Comparison of ENCODE assay signal across 23 cellular contexts in genomic region chr14:94292526-94292871, GRCh38. TPM values are rescaled to one million over a fixed set of nuclear protein-coding genes. Genes with fewer than 3 reads are reported as not detected.
DNase-seq lines count a peak whose midpoint lies in the region; ATAC-seq, FAIRE-seq and TF ChIP-seq lines count a peak whose summit lies in the region.
"Had no signal": no experiment of that assay in that cellular context is flagged by ENCODE, and none has a peak within 500 bp of the region (broad histone marks: within the 10 kb centered on the region; RNA-seq: fewer than 3 reads in every experiment).

No MANE protein-coding gene starts in this region.

- H3K4me3 ChIP-seq in esophagus muscularis mucosa (no peak overlapping the region), HepG2 (replicated peaks in 1 of 3; ENCODE audit: insufficient read depth in 1 of 3, low read depth in 2 of 3, low read length in 3 of 3) (peak overlapping the region; percentile 48 to 84 (median 67)), mucosa of descending colon (no peak overlapping the region), endodermal cell (ENCODE audit: low read length) (no peak overlapping the region)
- H3K4me3 ChIP-seq: GM12878, GM23248 had no signal

- TF ChIP-seq EP300 in esophagus muscularis mucosa (IDR thresholded peaks at IDR 0.05) (no peak), HepG2 (IDR thresholded peaks at IDR 0.05; ENCODE audit: low read depth in 2 of 2, low read length in 2 of 2) (no peak), HepG2 (CRISPR knock-in tag; IDR thresholded peaks at IDR 0.05; ENCODE audit: borderline replicate concordance) (no peak)

- H3K9me3 ChIP-seq in esophagus muscularis mucosa (no peaks in the 10 kb centered on the region), HepG2 (ENCODE audit: low read length) (no peaks in the 10 kb centered on the region), mucosa of descending colon (no peaks in the 10 kb centered on the region), endodermal cell (ENCODE audit: control insufficient read depth, low read length) (no peaks in the 10 kb centered on the region)
- no peaks in the 10 kb centered on the region for H3K9me3 ChIP-seq in CD4-positive, alpha-beta T cell (ENCODE audit: control insufficient read depth, low read length)

- peak overlapping the region; percentile 27; the same call in 1 of the 2 replicates for H3K27ac ChIP-seq in VCaP
- no peak overlapping the region for H3K27ac ChIP-seq in esophagus muscularis mucosa (replicated peaks in 1 of 4)
- H3K27ac ChIP-seq in HepG2 (ENCODE audit: extremely low read length, insufficient read depth, low read length), result peak overlapping the region; percentile 97
- no peak overlapping the region for H3K27ac ChIP-seq in CD4-positive, alpha-beta T cell (ENCODE audit: low read depth, low read length)
- no peak overlapping the region for H3K27ac ChIP-seq in endodermal cell (ENCODE audit: low read depth, low read length)
- H3K27ac ChIP-seq: GM23248 had no signal

- peaks cover 27% of the 10 kb centered on the region for H3K79me2 ChIP-seq in HepG2 (ENCODE audit: insufficient read depth, low read length)

- peaks cover 5% of the 10 kb centered on the region for H3K27me3 Mint-ChIP-seq in CD4-positive, alpha-beta T cell
- H3K27me3 Mint-ChIP-seq in endodermal cell (ENCODE audit: insufficient read depth), result no peaks in the 10 kb centered on the region

- H3K27me3 ChIP-seq in esophagus muscularis mucosa, result peaks cover 0 to 3% (median 0%) of the 10 kb centered on the region in 4 donors
- no peaks in the 10 kb centered on the region; a peak in 1 of 5 replicates for H3K27me3 ChIP-seq in HepG2 (ENCODE audit: control insufficient read depth in 1 of 2, insufficient read depth in 2 of 2, low read length in 2 of 2)
- no peaks in the 10 kb centered on the region for H3K27me3 ChIP-seq in CD4-positive, alpha-beta T cell (ENCODE audit: control insufficient read depth, insufficient read depth, low read length)
- no peaks in the 10 kb centered on the region for H3K27me3 ChIP-seq in endodermal cell (ENCODE audit: control insufficient read depth, insufficient read depth, low read length, poor library complexity, severe bottlenecking)

- H3K4me1 ChIP-seq in esophagus muscularis mucosa (no peaks in the 10 kb centered on the region), HepG2 (ENCODE audit: insufficient read depth, low read length) (peaks cover 96% of the 10 kb centered on the region), mucosa of descending colon (ENCODE audit: low read depth) (peaks cover 11% of the 10 kb centered on the region), endodermal cell (ENCODE audit: control insufficient read depth, insufficient read depth, low read length) (no peaks in the 10 kb centered on the region)

- intact Hi-C loops in esophagus muscularis mucosa (cut with DNase I), result no loop called here
- intact Hi-C loops in HepG2 (cut with micrococcal nuclease; ENCODE audit: unreplicated experiment), result loop anchor here (5.0 kb wide), 1 partner anchor 155 kb away; no protein-coding TSS in a partner anchor
- intact Hi-C loops in mucosa of descending colon (cut with DNase I, micrococcal nuclease), result no loop called here
- intact Hi-C loops in CD4-positive, alpha-beta T cell (cut with DNase I, micrococcal nuclease), result no loop called here

- ATAC-seq in HepG2 (no peak; the same call in none of the 3 replicates), mucosa of descending colon (peak; percentile 14), GM18873 (IDR thresholded peaks at IDR 0.05; ENCODE audit: low FRiP score, unreplicated experiment) (no peak)
- ATAC-seq in CD4-positive, alpha-beta T cell (ENCODE audit: poor library complexity), result no peak
- ATAC-seq: CD8-positive, alpha-beta T cell; GM12878; HCT116 had no signal

- CTCF ChIA-PET in HepG2 (lab: Yijun Ruan, JAX; ENCODE audit: low intra/inter-chr PET ratio, low total read pairs), result no interaction called here
- CTCF ChIA-PET in CD4-positive, alpha-beta T cell (lab: Charles Lee), result no interaction called here

- H2AFZ ChIP-seq in HepG2 (ENCODE audit: low read length), result no peak overlapping the region
- H2AFZ ChIP-seq: GM23248 had no signal

- FAIRE-seq in HepG2 (lab: Jason Lieb, UNC), result no peak
- FAIRE-seq: D721Med, GM12878, H1 had no signal

- no peaks in the 10 kb centered on the region for H3K4me1 Mint-ChIP-seq in CD4-positive, alpha-beta T cell (ENCODE audit: low read depth)
- H3K4me1 Mint-ChIP-seq in endodermal cell, result peaks cover 7% of the 10 kb centered on the region

- TF ChIP-seq RAD21 in HepG2 (CRISPR knock-in tag; IDR thresholded peaks at IDR 0.05), result no peak

- no peak for TF ChIP-seq CTCF in VCaP (conservative IDR thresholded peaks at IDR 0.05)
- TF ChIP-seq CTCF in esophagus muscularis mucosa (IDR thresholded peaks at IDR 0.05), result no peak
- no peak for TF ChIP-seq CTCF in HepG2 (CRISPR knock-in tag; IDR thresholded peaks at IDR 0.05)
- TF ChIP-seq CTCF in mucosa of descending colon (IDR thresholded peaks at IDR 0.05), result no peak
- TF ChIP-seq CTCF in CD4-positive, alpha-beta T cell (IDR thresholded peaks at IDR 0.05), result no peak
- no peak for TF ChIP-seq CTCF in endodermal cell (conservative IDR thresholded peaks at IDR 0.05)

- TF ChIP-seq POLR2A in esophagus muscularis mucosa (IDR thresholded peaks at IDR 0.05; ENCODE audit: low read depth) (no peak), HepG2 (IDR thresholded peaks at IDR 0.05; ENCODE audit: insufficient read depth in 1 of 2, low read depth in 2 of 2, low read length in 2 of 2) (no peak; a peak in 1 of 4 replicates)

- H4K20me1 ChIP-seq in HepG2 (ENCODE audit: insufficient read depth, low read length), result no peaks in the 10 kb centered on the region

- no peak overlapping the region for H3K4me3 Mint-ChIP-seq in CD4-positive, alpha-beta T cell
- H3K4me3 Mint-ChIP-seq in endodermal cell, result no peak overlapping the region
- H3K4me3 Mint-ChIP-seq: CD8-positive, alpha-beta T cell; H9 had no signal

- H3K36me3 ChIP-seq in esophagus muscularis mucosa, result no peaks in the 10 kb centered on the region
- peaks cover 6 to 7% of the 10 kb centered on the region in 2 experiments; a peak in 4 of 5 replicates for H3K36me3 ChIP-seq in HepG2 (replicated peaks in 1 of 2; ENCODE audit: control insufficient read depth in 1 of 2, insufficient read depth in 2 of 2, low read length in 2 of 2)
- no peaks in the 10 kb centered on the region for H3K36me3 ChIP-seq in mucosa of descending colon (ENCODE audit: low read depth)
- H3K36me3 ChIP-seq in endodermal cell (ENCODE audit: control insufficient read depth, insufficient read depth, low read length), result no peaks in the 10 kb centered on the region

- POLR2A ChIA-PET in HepG2 (lab: Yijun Ruan, JAX), result interaction anchor here (0.7 to 4.9 kb wide), 37 partner anchors 10 to 295 kb away, joined by 3 to 122 read pairs (median 6); partner anchors contain the start of genes CCDC197, DDX24, IFI27L1 and OTUB2
- POLR2A ChIA-PET in CD4-positive, alpha-beta T cell (lab: Charles Lee), result no interaction called here

- H3K27ac Mint-ChIP-seq in CD4-positive, alpha-beta T cell, result no peak overlapping the region
- H3K27ac Mint-ChIP-seq in endodermal cell, result no peak overlapping the region
- H3K27ac Mint-ChIP-seq: CD8-positive, alpha-beta T cell; H9 had no signal

- 96% methylated on average over 2 of the region's 3 CpGs for WGBS in esophagus muscularis mucosa
- 0% methylated on average over 2 of the region's 3 CpGs for WGBS in HepG2 (ENCODE audit: low lambda C conversion rate)
- whole genome bisulfite sequencing in endodermal cell (ENCODE audit: insufficient coverage in 1 of 2, insufficient read length in 1 of 2), 2 experiments, result 91 to 95% methylated on average over 2 to 3 of the region's 3 CpGs

- H3K9me3 Mint-ChIP-seq in CD4-positive, alpha-beta T cell, result no peaks in the 10 kb centered on the region
- H3K9me3 Mint-ChIP-seq in endodermal cell, result no peaks in the 10 kb centered on the region
- H3K9me3 Mint-ChIP-seq: H9 had no signal

- H3K9ac ChIP-seq in HepG2 (ENCODE audit: insufficient read depth, low read depth, low read length) (peak overlapping the region; percentile 90), endodermal cell (ENCODE audit: extremely low read depth, low read length, poor library complexity, severe bottlenecking) (no peak overlapping the region)
- H3K9ac ChIP-seq: GM23248 had no signal

- DNase-seq in esophagus muscularis mucosa (ENCODE audit: extremely low spot score) (peak; percentile 62), HepG2 (ENCODE audit: low spot score) (no peak), mucosa of descending colon (no peak), endodermal cell (no peak), NCI-H748 treated with DMSO at 0.1 percent for 48 hours (lab: John Stamatoyannopoulos, UW) (no peak)
- DNase-seq in CD4-positive, alpha-beta T cell, result no peak
- DNase-seq: C1 segment of cervical spinal cord; CD8-positive, alpha-beta T cell; DMS 273 treated with DMSO at 0.1 percent for 48 hours; DMS79; EL; GDM1; GM23248; H9 had no signal

- in situ Hi-C loops in HepG2 (cut with HindIII; ENCODE audit: extremely low pct_ligation_motif_present, low pct_unique_long_range_greater_than_20kb), result no loop called here

- TSS peak; percentile 79 for BruUV-seq in HepG2 (replicated peaks; lab: Mats Ljungman, UMichigan)

- H3K36me3 Mint-ChIP-seq in CD4-positive, alpha-beta T cell (ENCODE audit: low read depth), result no peaks in the 10 kb centered on the region
- no peaks in the 10 kb centered on the region for H3K36me3 Mint-ChIP-seq in endodermal cell (ENCODE audit: low read depth)
- H3K36me3 Mint-ChIP-seq: CD8-positive, alpha-beta T cell had no signal

- peak overlapping the region; percentile 98 for H3K4me2 ChIP-seq in HepG2 (ENCODE audit: low read depth, low read length)

RNA-seq across cellular contexts. Expression of gene SERPINA10, which starts 0.6 kb away (rescaled TPM):
- total RNA-seq in esophagus muscularis mucosa, result not detected
- 12.1 and 20.1 TPM in 2 replicates for total RNA-seq in HepG2 (2016; rRNA removed; fragmentation: Illumina TruSeq; extraction: Trizol)
- total RNA-seq in HepG2 (2016; cell fraction: cytosol; rRNA removed; fragmentation: Illumina TruSeq; extraction: Trizol; ENCODE audit: low read depth), result 2.9 and 3.2 TPM in 2 replicates
- total RNA-seq in HepG2 (2016; cell fraction: insoluble cytoplasmic fraction; rRNA removed; fragmentation: Illumina TruSeq; extraction: Trizol), result 12.4 and 19.4 TPM in 2 replicates
- total RNA-seq in HepG2 (2016; cell fraction: membrane; rRNA removed; fragmentation: Illumina TruSeq; extraction: Trizol), result 7.0 and 7.6 TPM in 2 replicates
- total RNA-seq in HepG2 (2016; cell fraction: nucleus; rRNA removed; fragmentation: Illumina TruSeq; extraction: Trizol), result 15.9 and 21.0 TPM in 2 replicates
- polyA plus RNA-seq in HepG2 (2011; rRNA removed), result 17.3 and 20.2 TPM in 2 replicates
- polyA plus RNA-seq in HepG2 (2011; cell fraction: cytosol; rRNA removed), result 11.5 and 15.3 TPM in 2 replicates
- 5.4 and 6.4 TPM in 2 replicates for polyA plus RNA-seq in HepG2 (2011; cell fraction: nucleus; rRNA removed)
- polyA plus RNA-seq in HepG2 (2012), result 14.6 and 20.7 TPM in 2 replicates
- polyA plus RNA-seq in HepG2 (2016; cell fraction: cytosol; fragmentation: Illumina TruSeq; extraction: Trizol; ENCODE audit: low read depth), result 1.4 and 1.5 TPM in 2 replicates
- 9.7 and 11.2 TPM in 2 replicates for polyA plus RNA-seq in HepG2 (2016; cell fraction: insoluble cytoplasmic fraction; fragmentation: Illumina TruSeq; extraction: Trizol; ENCODE audit: low read depth)
- polyA plus RNA-seq in HepG2 (2016; cell fraction: membrane; fragmentation: Illumina TruSeq; extraction: Trizol; ENCODE audit: low read depth), result 3.7 and 4.1 TPM in 2 replicates
- polyA plus RNA-seq in HepG2 (2016; cell fraction: nucleus; fragmentation: Illumina TruSeq; extraction: Trizol; ENCODE audit: insufficient read depth, low read depth), result 22.0 and 24.2 TPM in 2 replicates
- 26.7 TPM in 1 of 2 replicates, not detected in the other for polyA minus RNA-seq in HepG2 (2011; rRNA and poly(A)+ RNA removed; ENCODE audit: low replicate concordance)
- 15.7 and 16.5 TPM in 2 replicates for polyA minus RNA-seq in HepG2 (2011; cell fraction: cytosol; rRNA and poly(A)+ RNA removed)
- 13.5 and 16.3 TPM in 2 replicates for polyA minus RNA-seq in HepG2 (2011; cell fraction: nucleus; rRNA and poly(A)+ RNA removed)
- total RNA-seq in mucosa of descending colon, result under 1 TPM; 0.09 to 0.34 (median 0.20) TPM
- not detected for total RNA-seq in CD4-positive, alpha-beta T cell
- not detected for total RNA-seq in endodermal cell
- 0.04 TPM for polyA plus RNA-seq in endodermal cell (2013, experiment 1 of 2)
- not detected for polyA plus RNA-seq in endodermal cell (2013, experiment 2 of 2)
- total RNA-seq: A172; A673; CD8-positive, alpha-beta T cell; GM12878; GM23248; H1; H9 had no signal
- polyA plus RNA-seq: BJ, GM12878, GM23248, H1 had no signal

RNA-seq across cellular contexts. Expression of gene SERPINA6, which starts 30.6 kb away (rescaled TPM):
- total RNA-seq in esophagus muscularis mucosa (not detected), HepG2 (2016; rRNA removed; fragmentation: Illumina TruSeq; extraction: Trizol) (144 and 260 TPM in 2 replicates), mucosa of descending colon (1 to 10 TPM in 2 of 3 donors, under 1 TPM in 1; 0.44 to 4.7 (median 2.0) TPM), endodermal cell (not detected)
- total RNA-seq in HepG2 (2016; cell fraction: cytosol; rRNA removed; fragmentation: Illumina TruSeq; extraction: Trizol; ENCODE audit: low read depth), result 46.5 and 59.8 TPM in 2 replicates
- total RNA-seq in HepG2 (2016; cell fraction: insoluble cytoplasmic fraction; rRNA removed; fragmentation: Illumina TruSeq; extraction: Trizol), result 147 and 255 TPM in 2 replicates
- total RNA-seq in HepG2 (2016; cell fraction: membrane; rRNA removed; fragmentation: Illumina TruSeq; extraction: Trizol), result 72.4 and 91.0 TPM in 2 replicates
- total RNA-seq in HepG2 (2016; cell fraction: nucleus; rRNA removed; fragmentation: Illumina TruSeq; extraction: Trizol), result 209 and 232 TPM in 2 replicates
- polyA plus RNA-seq in HepG2 (2011; rRNA removed), result 333 and 391 TPM in 2 replicates
- polyA plus RNA-seq in HepG2 (2011; cell fraction: cytosol; rRNA removed), result 334 and 367 TPM in 2 replicates
- polyA plus RNA-seq in HepG2 (2011; cell fraction: nucleus; rRNA removed), result 148 and 149 TPM in 2 replicates
- 165 and 183 TPM in 2 replicates for polyA plus RNA-seq in HepG2 (2012)
- polyA plus RNA-seq in HepG2 (2016; cell fraction: cytosol; fragmentation: Illumina TruSeq; extraction: Trizol; ENCODE audit: low read depth), result 50.8 and 68.1 TPM in 2 replicates
- 148 and 161 TPM in 2 replicates for polyA plus RNA-seq in HepG2 (2016; cell fraction: insoluble cytoplasmic fraction; fragmentation: Illumina TruSeq; extraction: Trizol; ENCODE audit: low read depth)
- polyA plus RNA-seq in HepG2 (2016; cell fraction: membrane; fragmentation: Illumina TruSeq; extraction: Trizol; ENCODE audit: low read depth), result 59.5 and 79.3 TPM in 2 replicates
- 298 and 309 TPM in 2 replicates for polyA plus RNA-seq in HepG2 (2016; cell fraction: nucleus; fragmentation: Illumina TruSeq; extraction: Trizol; ENCODE audit: insufficient read depth, low read depth)
- 295 TPM in 1 of 2 replicates, not detected in the other for polyA minus RNA-seq in HepG2 (2011; rRNA and poly(A)+ RNA removed; ENCODE audit: low replicate concordance)
- polyA minus RNA-seq in HepG2 (2011; cell fraction: cytosol; rRNA and poly(A)+ RNA removed), result 62.1 and 78.1 TPM in 2 replicates
- 54.3 and 66.5 TPM in 2 replicates for polyA minus RNA-seq in HepG2 (2011; cell fraction: nucleus; rRNA and poly(A)+ RNA removed)
- not detected for total RNA-seq in CD4-positive, alpha-beta T cell
- polyA plus RNA-seq in endodermal cell (2013, experiment 1 of 2), result not detected
- not detected for polyA plus RNA-seq in endodermal cell (2013, experiment 2 of 2)
- total RNA-seq: A172; A673; CD8-positive, alpha-beta T cell; GM23248; H1; H9 had no signal
- polyA plus RNA-seq: BJ, GM23248, H1 had no signal

Comparison
In these comparisons a context has a peak if more than half of its experiments do, and no peak if none do; other contexts are left out.
1. H3K27ac ChIP-seq: peak in VCaP (single experiment) and HepG2 (single experiment); none in esophagus muscularis mucosa (0 of 4), CD4-positive, alpha-beta T cell (single experiment) and endodermal cell (single experiment).
2. H3K4me3 ChIP-seq: peak in HepG2 (3 of 3); none in esophagus muscularis mucosa (0 of 4), mucosa of descending colon (single experiment) and endodermal cell (single experiment).
3. RNA of gene SERPINA6, which starts 30.6 kb away (total RNA-seq): 46.5 to 260 TPM in HepG2; 0.44 to 4.7 TPM in mucosa of descending colon, not detected in esophagus muscularis mucosa, not detected in CD4-positive, alpha-beta T cell and not detected in endodermal cell; every median in the first group is over 4 times any median in the second.